ENCODE assay signal across 34 cellular contexts in genomic region chr13:52387721-52388120, GRCh38.
"Had no signal": no experiment of that assay in that cellular context is flagged by ENCODE, and none has a peak within 500 bp of the region (broad histone marks: within the 10 kb centered on the region; RNA-seq: fewer than 3 reads in every experiment).

No MANE protein-coding gene starts in this region.

- H3K4me3 ChIP-seq: MG63 had no signal

- DNase-seq: Karpas-422, Kasumi-1, MG63, MM.1S, MV-4-11, NCI-H1048, NCI-H1092, NCI-H1092 treated with DMSO at 0.1 percent for 48 hours, NCI-H1105, NCI-H1105 treated with DMSO at 0.1 percent for 48 hours, NCI-H1417, NCI-H1417 treated with DMSO at 0.1 percent for 48 hours, NCI-H1436, NCI-H1436 treated with DMSO at 0.1 percent for 48 hours, NCI-H146, NCI-H1694, NCI-H1694 treated with DMSO at 0.1 percent for 48 hours, NCI-H187, NCI-H187 treated with DMSO at 0.1 percent for 48 hours, NCI-H1930, NCI-H2029, NCI-H2029 treated with DMSO at 0.1 percent for 48 hours, NCI-H2081, NCI-H2081 treated with DMSO at 0.1 percent for 48 hours, NCI-H2107, NCI-H2171, NCI-H2171 treated with DMSO at 0.1 percent for 48 hours, NCI-H2227 treated with DMSO at 0.1 percent for 48 hours, NCI-H226, NCI-H345, NCI-H446, NCI-H446 treated with DMSO at 0.1 percent for 48 hours, NCI-H510A had no signal

- H3K27ac ChIP-seq: KMS-11 had no signal
